Comparison of ENCODE assay signal across 1 cellular context in the genomic region with DNA sequence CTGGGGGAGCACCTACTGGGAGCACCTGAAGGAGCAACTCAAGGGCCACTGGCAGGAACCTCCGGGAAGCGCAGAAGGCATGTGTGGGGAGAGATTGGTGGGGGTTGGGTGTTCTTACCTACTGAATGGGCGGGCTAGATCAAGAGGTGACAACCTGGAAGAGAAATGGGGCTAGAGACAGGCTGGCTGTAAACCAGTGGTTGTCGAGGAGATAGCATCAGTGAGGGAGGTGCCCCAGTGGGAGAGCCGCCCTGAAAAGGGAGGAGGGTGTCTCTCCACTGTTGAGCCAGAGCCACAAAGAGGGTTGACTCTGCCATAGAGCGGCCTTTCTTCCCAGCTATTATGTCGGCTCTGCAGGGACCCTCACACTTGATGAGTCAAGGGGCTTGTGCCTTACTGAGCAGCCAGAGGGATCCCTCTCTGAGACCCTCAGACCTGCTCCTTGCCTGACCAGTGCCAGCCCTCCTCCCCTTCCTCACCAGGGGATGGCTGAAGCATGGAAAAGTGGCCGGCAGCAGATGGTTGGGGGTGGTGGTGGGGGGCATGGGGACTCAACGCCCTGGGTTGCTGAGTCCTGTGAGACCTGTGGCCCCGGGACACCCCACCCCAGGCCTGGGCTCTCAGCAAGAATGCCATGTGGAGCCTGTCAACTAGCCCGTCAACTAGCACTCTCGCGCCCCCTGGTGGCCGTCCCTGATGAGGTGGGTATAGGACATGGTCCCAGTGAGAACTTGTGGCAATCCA.
TF ChIP-seq lines count a peak whose summit lies in the region.

No MANE protein-coding gene starts in this region.

TF ChIP-seq in WTC11, 78 proteins besides CTCF, POLR2A, EP300 and RAD21 (continued from another document):
- TF ChIP-seq, protein P1, sequence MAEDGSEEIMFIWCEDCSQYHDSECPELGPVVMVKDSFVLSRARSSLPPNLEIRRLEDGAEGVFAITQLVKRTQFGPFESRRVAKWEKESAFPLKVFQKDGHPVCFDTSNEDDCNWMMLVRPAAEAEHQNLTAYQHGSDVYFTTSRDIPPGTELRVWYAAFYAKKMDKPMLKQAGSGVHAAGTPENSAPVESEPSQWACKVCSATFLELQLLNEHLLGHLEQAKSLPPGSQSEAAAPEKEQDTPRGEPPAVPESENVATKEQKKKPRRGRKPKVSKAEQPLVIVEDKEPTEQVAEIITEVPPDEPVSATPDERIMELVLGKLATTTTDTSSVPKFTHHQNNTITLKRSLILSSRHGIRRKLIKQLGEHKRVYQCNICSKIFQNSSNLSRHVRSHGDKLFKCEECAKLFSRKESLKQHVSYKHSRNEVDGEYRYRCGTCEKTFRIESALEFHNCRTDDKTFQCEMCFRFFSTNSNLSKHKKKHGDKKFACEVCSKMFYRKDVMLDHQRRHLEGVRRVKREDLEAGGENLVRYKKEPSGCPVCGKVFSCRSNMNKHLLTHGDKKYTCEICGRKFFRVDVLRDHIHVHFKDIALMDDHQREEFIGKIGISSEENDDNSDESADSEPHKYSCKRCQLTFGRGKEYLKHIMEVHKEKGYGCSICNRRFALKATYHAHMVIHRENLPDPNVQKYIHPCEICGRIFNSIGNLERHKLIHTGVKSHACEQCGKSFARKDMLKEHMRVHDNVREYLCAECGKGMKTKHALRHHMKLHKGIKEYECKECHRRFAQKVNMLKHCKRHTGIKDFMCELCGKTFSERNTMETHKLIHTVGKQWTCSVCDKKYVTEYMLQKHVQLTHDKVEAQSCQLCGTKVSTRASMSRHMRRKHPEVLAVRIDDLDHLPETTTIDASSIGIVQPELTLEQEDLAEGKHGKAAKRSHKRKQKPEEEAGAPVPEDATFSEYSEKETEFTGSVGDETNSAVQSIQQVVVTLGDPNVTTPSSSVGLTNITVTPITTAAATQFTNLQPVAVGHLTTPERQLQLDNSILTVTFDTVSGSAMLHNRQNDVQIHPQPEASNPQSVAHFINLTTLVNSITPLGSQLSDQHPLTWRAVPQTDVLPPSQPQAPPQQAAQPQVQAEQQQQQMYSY (CRISPR knock-in tag; IDR thresholded peaks at IDR 0.05), result no peak
